ENCODE assay signal across 8 cellular contexts in the genomic region with DNA sequence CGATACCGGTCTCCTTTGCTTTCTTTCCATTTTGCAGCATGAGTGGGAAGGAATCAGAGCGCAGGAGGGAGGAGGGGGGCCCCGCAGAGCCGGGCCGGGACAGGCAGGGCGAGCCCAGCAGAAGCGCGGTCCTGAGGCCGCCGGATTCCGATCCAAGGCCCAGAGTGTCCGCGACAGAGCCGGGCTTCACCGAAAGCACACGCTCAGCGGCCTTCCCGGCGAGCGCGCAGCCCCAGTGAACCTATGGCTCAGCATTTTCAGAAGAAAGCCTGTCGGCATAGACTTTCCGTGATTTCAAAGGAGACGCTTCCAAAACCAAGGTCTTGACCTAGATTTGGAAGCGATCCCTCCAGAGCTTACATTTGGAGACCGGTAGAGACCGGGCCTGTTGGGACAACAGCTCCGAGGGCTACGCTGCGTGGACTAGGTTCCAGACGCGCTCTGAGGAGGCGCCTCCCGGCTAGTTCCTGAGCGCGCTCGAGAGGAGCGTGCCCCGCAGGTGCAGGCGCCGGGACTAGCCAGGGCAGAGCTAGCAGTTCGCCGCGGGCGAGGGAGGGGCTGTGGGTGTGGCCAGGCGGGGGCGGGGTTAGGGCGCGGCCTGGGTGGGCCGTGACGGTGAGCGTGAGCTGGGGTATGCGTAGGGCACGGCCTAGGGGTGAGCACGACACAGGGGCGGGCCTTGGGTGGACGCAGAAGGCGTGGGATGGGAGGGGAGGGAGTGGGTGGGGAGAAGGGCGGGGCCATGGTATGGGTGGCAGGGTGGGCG. TPM values are rescaled to one million over a fixed set of nuclear protein-coding genes. Genes with fewer than 3 reads are reported as not detected.
A peak's percentile ranks its signal among the peaks of the same experiment; 100 is the strongest.
DNase-seq lines count a peak whose midpoint lies in the region; ATAC-seq, FAIRE-seq and TF ChIP-seq lines count a peak whose summit lies in the region.

No MANE protein-coding gene starts in this region.

- peak; percentile 87 for ATAC-seq in GM18873 (IDR thresholded peaks at IDR 0.05; ENCODE audit: low FRiP score, unreplicated experiment)
- peak; percentile 94 for ATAC-seq in HG03108 (IDR thresholded peaks at IDR 0.05; ENCODE audit: unreplicated experiment)

- peak overlapping the region in 2 of 6 donors; percentile 46 to 76 for H3K27ac Mint-ChIP-seq in immature natural killer cell

- H3K27me3 ChIP-seq in bronchial epithelial cell (ENCODE audit: control insufficient read depth, insufficient read depth, low read length) (peaks cover 2% of the 10 kb centered on the region), spleen (replicated peaks in 1 of 7) (peaks cover 0 to 32% (median 0%) of the 10 kb centered on the region in 7 donors)

- peaks cover 12 to 38% (median 28%) of the 10 kb centered on the region in 6 donors for H3K4me1 ChIP-seq in spleen

- peaks cover 0 to 13% (median 10%) of the 10 kb centered on the region in 3 donors for H3K36me3 Mint-ChIP-seq in immature natural killer cell

- H3K9me3 Mint-ChIP-seq in immature natural killer cell, result peaks cover 0 to 2% (median 0%) of the 10 kb centered on the region in 6 donors

- DNase-seq in AG04449 (ENCODE audit: low read depth, low spot score) (no peak), NCI-H2171 treated with DMSO at 0.1 percent for 48 hours (lab: John Stamatoyannopoulos, UW) (peak; percentile 95), bronchial epithelial cell (ENCODE audit: low read depth) (peak; percentile 85), immature natural killer cell (peak; percentile 56 to 71 (median 66)), spleen (peak; percentile 98)

- POLR2A ChIA-PET in AG04449 (lab: Yijun Ruan, JAX), result interaction anchor here (0.8 to 1.8 kb wide), 3 partner anchors 11 to 28 kb away, joined by 3 to 9 read pairs (median 6); no protein-coding TSS in a partner anchor

- 0 to 1% (median 0%) methylated on average over 48 to 61 of the region's 61 CpGs for WGBS in spleen, 5 donors

- no peak for TF ChIP-seq CTCF in AG04449 (IDR thresholded peaks at IDR 0.05; ENCODE audit: insufficient read depth, low read length, missing control alignments)
- TF ChIP-seq CTCF in WI38 (IDR thresholded peaks at IDR 0.05; ENCODE audit: low read depth, low read length), result no peak
- TF ChIP-seq CTCF in bronchial epithelial cell (IDR thresholded peaks at IDR 0.05; ENCODE audit: insufficient read depth, low read length, severe bottlenecking), result no peak
- TF ChIP-seq CTCF in spleen (IDR thresholded peaks at IDR 0.05 in 8 of 11, conservative IDR thresholded peaks at IDR 0.05 in 3 of 11), result no peak

- FAIRE-seq in bronchial epithelial cell (lab: Jason Lieb, UNC), result no peak

- CTCF ChIA-PET in AG04449 (lab: Yijun Ruan, JAX), result interaction anchor here (0.9 to 2.4 kb wide), 4 partner anchors 9 to 24 kb away, joined by 3 to 15 read pairs (median 3); no protein-coding TSS in a partner anchor

- H3K36me3 ChIP-seq in bronchial epithelial cell (ENCODE audit: control insufficient read depth, insufficient read depth, low read length) (no peaks in the 10 kb centered on the region), spleen (no peaks in the 10 kb centered on the region)

- H3K27me3 Mint-ChIP-seq in immature natural killer cell (ENCODE audit: low read depth in 3 of 3), result peaks cover 8 to 15% (median 12%) of the 10 kb centered on the region in 3 donors

- no peak for TF ChIP-seq POLR2A in spleen (IDR thresholded peaks at IDR 0.05)

- H3K4me3 Mint-ChIP-seq in immature natural killer cell, result peak overlapping the region; percentile 74 to 84 (median 78)

- peaks cover 7 to 11% of the 10 kb centered on the region in 2 donors for H3K4me1 Mint-ChIP-seq in immature natural killer cell

- intact Hi-C loops in spleen (cut with DNase I; ENCODE audit: low total_unique reads), result loop anchor here (10.0 kb wide), 1 partner anchor 697 kb away; a partner anchor contains a TSS

- H3K4me3 ChIP-seq in AG04449 (ENCODE audit: low read depth, low read length) (peak overlapping the region; percentile 80), WI38 (ENCODE audit: low read depth, low read length) (peak overlapping the region; percentile 73), bronchial epithelial cell (ENCODE audit: low read depth, low read length) (peak overlapping the region; percentile 56), spleen (peak overlapping the region; percentile 44 to 77 (median 70))

- no peaks in the 10 kb centered on the region for H3K9me3 ChIP-seq in spleen

- peak overlapping the region in 6 of 8 donors; percentile 10 to 72 (median 66) for H3K27ac ChIP-seq in spleen

RNA-seq across cellular contexts. Expression of a gene that starts 27.8 kb away (rescaled TPM):
- total RNA-seq in bronchial epithelial cell, result not detected in 2 replicates
- polyA plus RNA-seq in immature natural killer cell, result not detected
- total RNA-seq in spleen, result not detected
- not detected for polyA plus RNA-seq in spleen

RNA-seq across cellular contexts. Expression of a gene that starts 52.5 kb away (rescaled TPM):
- total RNA-seq in bronchial epithelial cell (55.0 and 59.0 TPM in 2 replicates), spleen (10 to 100 TPM; 20.6 to 42.7 (median 27.8) TPM)
- polyA plus RNA-seq in immature natural killer cell (10 to 100 TPM; 37.0 to 44.9 (median 37.7) TPM), spleen (10 to 100 TPM in 2 of 3 donors, 1 to 10 TPM in 1; 10.0 to 14.4 (median 11.2) TPM)

RNA-seq across cellular contexts. Expression of a gene that starts 52.6 kb away (rescaled TPM):
- 20.9 and 27.9 TPM in 2 replicates for total RNA-seq in bronchial epithelial cell
- 10 to 100 TPM; 22.3 to 25.9 (median 25.0) TPM for polyA plus RNA-seq in immature natural killer cell
- 10 to 100 TPM; 14.3 to 35.4 (median 21.1) TPM for total RNA-seq in spleen
- polyA plus RNA-seq in spleen, result 10 to 100 TPM; 11.2 to 17.2 (median 14.5) TPM
